In the genomic region with DNA sequence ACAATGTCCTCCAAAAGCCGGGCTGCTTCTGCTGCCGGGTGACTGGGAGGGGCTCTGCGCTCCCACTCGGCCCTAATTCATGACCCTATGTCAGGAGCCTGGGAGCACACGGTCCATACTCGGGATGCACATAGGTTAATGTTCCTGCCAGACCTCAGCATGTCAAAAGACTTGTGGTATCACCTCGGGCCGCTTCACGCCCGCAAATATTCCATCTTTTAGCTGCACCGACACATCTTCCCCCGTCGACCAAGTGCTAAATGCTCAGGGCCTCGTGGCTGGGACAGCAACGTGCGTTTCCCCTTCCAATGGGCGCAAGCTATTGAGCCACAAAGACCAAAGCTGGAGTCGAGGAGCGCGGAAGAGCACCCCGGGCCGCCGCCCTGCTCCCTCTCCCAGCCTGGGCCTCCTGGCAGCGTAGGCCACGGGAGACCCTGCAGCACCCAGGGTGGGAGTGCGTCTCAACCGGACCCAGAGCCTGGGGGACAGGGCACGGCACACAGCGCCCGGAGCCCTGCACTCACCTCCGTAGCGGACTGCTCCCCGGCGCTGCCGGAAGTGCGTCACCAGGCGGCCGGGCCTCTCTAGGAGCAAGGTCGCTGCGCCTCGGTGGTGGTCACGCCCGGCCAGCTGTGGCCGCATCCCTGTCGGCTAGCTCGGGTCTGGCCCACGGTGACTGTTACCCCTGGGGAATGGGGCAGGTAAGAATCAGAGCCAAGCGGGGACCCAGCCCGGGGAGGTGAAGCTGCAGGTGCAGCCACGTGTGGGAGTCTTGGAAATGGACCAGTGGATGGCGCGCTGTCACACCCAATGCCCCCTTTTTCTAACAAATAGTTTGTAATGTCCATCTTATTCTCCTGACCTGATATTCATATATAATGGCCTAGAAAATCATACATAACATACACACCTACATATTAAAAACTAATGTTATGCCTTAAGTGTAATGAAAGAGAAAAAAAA, we compare ENCODE assay signal across 8 cellular contexts. TPM values are rescaled to one million over a fixed set of nuclear protein-coding genes. Genes with fewer than 3 reads are reported as not detected.
DNase-seq lines count a peak whose midpoint lies in the region; ATAC-seq lines count a peak whose summit lies in the region.

A gene (minus strand): TSS at position 562 of the 963 bp plus-strand sequence. CDS start 5,451 bp downstream, outside the sequence.

- H3K18ac ChIP-seq in neuronal stem cell (ENCODE audit: low read length), result peak within 1 kb of the TSS; percentile 96

- H3K23ac ChIP-seq in neuronal stem cell (ENCODE audit: low read depth, low read length, poor library complexity), result peak within 1 kb of the TSS; percentile 95

- H3K9me3 ChIP-seq in SJCRH30 (replicated peaks) (no peaks in the 10 kb centered on the region), neuronal stem cell (replicated peaks in 1 of 2; ENCODE audit: control insufficient read depth in 2 of 2, insufficient read depth in 1 of 2, low read depth in 1 of 2, low read length in 2 of 2) (no peaks in the 10 kb centered on the region), subcutaneous abdominal adipose tissue (ENCODE audit: control insufficient read depth in 5 of 5, low read length in 5 of 5) (no peaks in the 10 kb centered on the region)

- no peaks in the 10 kb centered on the region for H3K27me3 ChIP-seq in SJCRH30
- no peaks in the 10 kb centered on the region for H3K27me3 ChIP-seq in neuronal stem cell (ENCODE audit: control insufficient read depth in 3 of 3, insufficient read depth in 3 of 3, low read depth in 1 of 3, low read length in 3 of 3)
- no peaks in the 10 kb centered on the region for H3K27me3 ChIP-seq in subcutaneous abdominal adipose tissue (ENCODE audit: control insufficient read depth in 5 of 5, insufficient read depth in 4 of 5, low read length in 5 of 5)

- H2AK5ac ChIP-seq in neuronal stem cell (ENCODE audit: low read depth, low read length), result peak within 1 kb of the TSS; percentile 65

- H2BK12ac ChIP-seq in neuronal stem cell (ENCODE audit: low read length), result no peak within 1 kb of the TSS

- peak within 1 kb of the TSS; percentile 84 for H2BK5ac ChIP-seq in neuronal stem cell (ENCODE audit: low read length)

- DNase-seq in EH (ENCODE audit: low read depth) (peak; percentile 77), KG1 (lab: John Stamatoyannopoulos, UW) (peak; percentile 53), SJCRH30 (peak; percentile 66 to 70), foreskin melanocyte (peak; percentile 64), neuronal stem cell (ENCODE audit: low spot score) (peak; percentile 75)
- peak; percentile 81 for DNase-seq in activated naive CD4-positive, alpha-beta T cell treated with Interleukin-2 at 50 U/mL for 16 hours

- H2BK15ac ChIP-seq in neuronal stem cell (ENCODE audit: low read length), result no peak within 1 kb of the TSS

- H3K4me2 ChIP-seq in neuronal stem cell (ENCODE audit: insufficient read depth, low read length, poor library complexity, severe bottlenecking), result peak within 1 kb of the TSS; percentile 72

- peak within 1 kb of the TSS; percentile 98 for H2AFZ ChIP-seq in neuronal stem cell (ENCODE audit: low read length)

- peak within 1 kb of the TSS; percentile 95 for H4K8ac ChIP-seq in neuronal stem cell (ENCODE audit: low read depth, low read length)

- H3K4me1 ChIP-seq in SJCRH30 (no peaks in the 10 kb centered on the region), neuronal stem cell (ENCODE audit: control insufficient read depth in 2 of 2, insufficient read depth in 1 of 2, low read depth in 1 of 2, low read length in 2 of 2) (peaks cover 2 to 12% of the 10 kb centered on the region in 2 donors), subcutaneous abdominal adipose tissue (ENCODE audit: control insufficient read depth in 5 of 5, insufficient read depth in 5 of 5, low read length in 5 of 5) (peaks cover 3 to 22% (median 19%) of the 10 kb centered on the region in 5 donors)

- H3K27ac ChIP-seq in SJCRH30 (peak within 1 kb of the TSS; percentile 66), neuronal stem cell (replicated peaks; ENCODE audit: low read length) (no peak within 1 kb of the TSS), subcutaneous abdominal adipose tissue (ENCODE audit: low read depth, low read length) (peak within 1 kb of the TSS; percentile 68)

- no CpG with 5 or more reads among the region's 52 CpGs for WGBS in neuronal stem cell (ENCODE audit: extremely low coverage in 2 of 2, insufficient read length in 2 of 2, insufficient replicate concordance in 1 of 2), 2 donors

- peak within 1 kb of the TSS; percentile 64 for H4K91ac ChIP-seq in neuronal stem cell (ENCODE audit: low read depth, low read length, poor library complexity)

- H3K4me3 ChIP-seq in SJCRH30, result peak within 1 kb of the TSS; percentile 100
- H3K4me3 ChIP-seq in neuronal stem cell (ENCODE audit: low read length in 2 of 2), result peak within 1 kb of the TSS; percentile 99 to 100
- H3K4me3 ChIP-seq in subcutaneous abdominal adipose tissue (ENCODE audit: low read depth in 1 of 5, low read length in 5 of 5), result peak within 1 kb of the TSS; percentile 84 to 100 (median 97)

- peak within 1 kb of the TSS; percentile 64 for H3K14ac ChIP-seq in neuronal stem cell (ENCODE audit: low read length)

- H3K4ac ChIP-seq in neuronal stem cell (ENCODE audit: low read length), result no peak within 1 kb of the TSS

- H3K79me1 ChIP-seq in neuronal stem cell (ENCODE audit: low read depth, low read length), result peaks cover 5% of the 10 kb centered on the region

- H2BK120ac ChIP-seq in neuronal stem cell (ENCODE audit: low read depth, low read length), result no peak within 1 kb of the TSS

- peak; percentile 97 for ATAC-seq in GM21717 (IDR thresholded peaks at IDR 0.05; ENCODE audit: unreplicated experiment)

- H3K36me3 ChIP-seq in SJCRH30 (no peaks in the 10 kb centered on the region), neuronal stem cell (replicated peaks in 1 of 2; ENCODE audit: control insufficient read depth in 2 of 2, insufficient read depth in 2 of 2, low read length in 2 of 2) (no peaks in the 10 kb centered on the region), subcutaneous abdominal adipose tissue (ENCODE audit: control insufficient read depth in 5 of 5, insufficient read depth in 5 of 5, low read length in 5 of 5) (no peaks in the 10 kb centered on the region)

- peak within 1 kb of the TSS; percentile 99 for H3K9ac ChIP-seq in neuronal stem cell (ENCODE audit: low read depth, low read length, poor library complexity)
- peak within 1 kb of the TSS; percentile 79 to 100 (median 91) for H3K9ac ChIP-seq in subcutaneous abdominal adipose tissue (ENCODE audit: low read length in 5 of 5)

RNA-seq across cellular contexts. Expression of the gene that starts here (rescaled TPM):
- 4.4 and 6.2 TPM in 2 replicates for total RNA-seq in SJCRH30 (2014; rRNA removed; shearing (Covaris generic))
- 8.0 TPM for polyA plus RNA-seq in neuronal stem cell (2013, experiment 1 of 2)
- polyA plus RNA-seq in neuronal stem cell (2013, experiment 2 of 2), result 8.5 TPM
